ENCODE assay signal across 32 cellular contexts in the genomic region with DNA sequence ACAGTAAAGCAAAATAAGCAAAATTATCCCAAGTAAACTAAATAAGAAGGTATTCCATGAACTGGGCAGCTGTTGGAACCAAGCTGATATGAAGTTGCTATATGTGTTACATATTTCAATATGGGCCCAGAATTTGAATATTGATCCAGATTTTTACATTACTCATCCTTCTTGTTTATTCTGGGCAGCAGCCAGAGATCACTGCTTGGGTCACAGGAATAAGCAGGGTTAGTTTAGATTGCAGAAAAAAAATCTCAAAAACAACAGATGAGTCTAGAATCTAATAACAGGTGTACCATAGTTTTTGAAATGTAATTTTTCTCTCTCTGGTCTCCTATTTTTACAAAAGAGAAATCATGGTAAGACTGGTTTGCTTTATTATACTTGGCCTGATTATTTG.
"Had no signal": no experiment of that assay in that cellular context is flagged by ENCODE, and none has a peak within 500 bp of the region (broad histone marks: within the 10 kb centered on the region; RNA-seq: fewer than 3 reads in every experiment).

No MANE protein-coding gene starts in this region.

- H3K27me3 ChIP-seq: ascending aorta, breast epithelium had no signal

- H3K9me3 ChIP-seq: ascending aorta, breast epithelium had no signal

- H3K4me3 ChIP-seq: ascending aorta, breast epithelium had no signal

- H3K36me3 ChIP-seq: ascending aorta, breast epithelium, WERI-Rb-1 had no signal

- H3K27ac ChIP-seq: ascending aorta, breast epithelium, WERI-Rb-1 had no signal

- H3K4me1 ChIP-seq: ascending aorta, breast epithelium had no signal

- DNase-seq: activated CD4-positive, alpha-beta memory T cell treated with anti-CD3 and anti-CD28 coated beads, Interleukin-2, amount 10 ng/mL, durations not matched to agents 7 days and 5 days; activated CD4-positive, alpha-beta T cell treated with anti-CD3 and anti-CD28 coated beads for 1 hour; activated CD4-positive, alpha-beta T cell treated with anti-CD3 and anti-CD28 coated beads for 48 hours; activated CD4-positive, CD25-positive, alpha-beta regulatory T cell; activated CD8-positive, alpha-beta memory T cell treated with anti-CD3 and anti-CD28 coated beads for 24 hours; activated CD8-positive, alpha-beta memory T cell treated with anti-CD3 and anti-CD28 coated beads, Interleukin-2, amount 10 ng/mL, durations not matched to agents 7 days and 5 days; activated CD8-positive, alpha-beta memory T cell treated with anti-CD3 and anti-CD28 coated beads, Interleukin-2, amount 50 U/mL, for 48 hours; activated effector memory CD4-positive, alpha-beta T cell treated with anti-CD3 and anti-CD28 coated beads, Interleukin-2, amount 50 U/mL, for 16 hours; activated naive CD4-positive, alpha-beta T cell; activated naive CD8-positive, alpha-beta T cell treated with anti-CD3 and anti-CD28 coated beads, Interleukin-2, amount 10 ng/mL, durations not matched to agents 7 days and 5 days; activated T-cell treated with anti-CD3 and anti-CD28 coated beads, Interleukin-2, amount 50 U/mL, for 72 hours; amygdala; Kasumi-1; MM.1S; MV-4-11; NCI-H1092; NCI-H1436 treated with DMSO at 0.1 percent for 48 hours; NCI-H1694 treated with DMSO at 0.1 percent for 48 hours; NCI-H2029; NCI-H345; NCI-H524 treated with DMSO at 0.1 percent for 48 hours; NCI-H748 treated with DMSO at 0.1 percent for 48 hours; NK-92 treated with Interleukin-12 subunit alpha and Interleukin-12 subunit beta, amount 100 ng/mL, for 24 hours; Right ventricle myocardium superior; SW 1271; T-helper 1 cell; T-helper 2 cell; T-helper 9 cell; WERI-Rb-1 had no signal

- ATAC-seq: activated CD8-positive, alpha-beta memory T cell treated with anti-CD3 and anti-CD28 coated beads, Interleukin-2, amount 10 ng/mL, durations not matched to agents 7 days and 5 days; activated T-cell treated with anti-CD3 and anti-CD28 coated beads, Interleukin-2, amount 50 U/mL, for 72 hours; activated T-helper 17 cell treated with anti-CD3 and anti-CD28 coated beads, Interleukin-2, amount 50 U/mL, for 72 hours had no signal
